Comparison of ENCODE assay signal across 8 cellular contexts in genomic region chr3:197031315-197032285, GRCh38. TPM values are rescaled to one million over a fixed set of nuclear protein-coding genes. Genes with fewer than 3 reads are reported as not detected.
DNase-seq lines count a peak whose midpoint lies in the region; ATAC-seq and TF ChIP-seq lines count a peak whose summit lies in the region.

No MANE protein-coding gene starts in this region.

- H3K9me3 ChIP-seq in mucosa of descending colon, result no peaks in the 10 kb centered on the region

- no peak for TF ChIP-seq RAD21 in Ishikawa (IDR thresholded peaks at IDR 0.05; ENCODE audit: low read depth)

- TF ChIP-seq CTCF in AG09319 (IDR thresholded peaks at IDR 0.05; ENCODE audit: low read depth, low read length) (no peak), coronary artery (IDR thresholded peaks at IDR 0.05) (no peak), mucosa of descending colon (IDR thresholded peaks at IDR 0.05) (no peak)

- intact Hi-C loops in mucosa of descending colon (cut with DNase I, micrococcal nuclease), result no loop called here

- TF ChIP-seq EP300 in Ishikawa (IDR thresholded peaks at IDR 0.05; ENCODE audit: borderline replicate concordance), result peak; percentile 47; the same call in 1 of the 2 replicates

- H3K4me1 ChIP-seq in mucosa of descending colon (ENCODE audit: low read depth), result peaks cover 12% of the 10 kb centered on the region

- H3K4me3 ChIP-seq in coronary artery (no peak overlapping the region), mucosa of descending colon (no peak overlapping the region)

- H3K36me3 ChIP-seq in mucosa of descending colon (ENCODE audit: low read depth), result no peaks in the 10 kb centered on the region

- peak overlapping the region in 1 of 2 donors; percentile 71 for H3K27ac ChIP-seq in coronary artery

- ATAC-seq in mucosa of descending colon (peak; percentile 82), GM21576 (IDR thresholded peaks at IDR 0.05; ENCODE audit: unreplicated experiment) (no peak)

- DNase-seq in AG09319 (ENCODE audit: extremely low read depth, low read depth) (peak; percentile 95), coronary artery (ENCODE audit: low spot score) (peak; percentile 90), mucosa of descending colon (peak in 1 of 3 donors; percentile 77), NCI-H524 (lab: John Stamatoyannopoulos, UW) (no peak), NOMO-1 treated with dmso at 0.1 percent for 144 hours (lab: John Stamatoyannopoulos, UW; ENCODE audit: unreplicated experiment) (no peak), amniotic stem cell (lab: John Stamatoyannopoulos, UW) (no peak)

TF ChIP-seq in Ishikawa, 13 proteins besides CTCF, POLR2A, EP300 and RAD21:
- TF ChIP-seq MAX (IDR thresholded peaks at IDR 0.05) (peak; percentile 86), EGR1 (IDR thresholded peaks at IDR 0.05) (no peak), REST (IDR thresholded peaks at IDR 0.05; ENCODE audit: low read depth) (no peak), USF1 (IDR thresholded peaks at IDR 0.05) (peak; percentile 78), ZBTB7A (IDR thresholded peaks at IDR 0.05; ENCODE audit: low read depth) (no peak), TEAD4 (IDR thresholded peaks at IDR 0.05) (no peak), YY1 (IDR thresholded peaks at IDR 0.05; ENCODE audit: low read depth) (no peak; the same call in 1 of the 2 replicates), TCF12 (IDR thresholded peaks at IDR 0.05; ENCODE audit: low read depth) (peak; percentile 38; the same call in 1 of the 2 replicates), FOXM1 (IDR thresholded peaks at IDR 0.05; ENCODE audit: borderline replicate concordance, low read depth) (no peak), CEBPB (IDR thresholded peaks at IDR 0.05) (peak; percentile 50; the same call in 1 of the 2 replicates), NFIC (IDR thresholded peaks at IDR 0.05) (peak; percentile 84)

RNA-seq across cellular contexts. Expression of gene MELTF, which starts 2.0 kb away (rescaled TPM):
- 10 to 100 TPM in 2 of 3 donors, 1 to 10 TPM in 1; 8.4 to 17.3 (median 10.7) TPM for total RNA-seq in mucosa of descending colon

Comparison
In these comparisons a context has a peak if more than half of its experiments do, and no peak if none do; other contexts are left out.
1. DNase-seq: peak in AG09319 (single experiment) and coronary artery (single experiment); none in NCI-H524 (0 of 2), NOMO-1 treated with dmso at 0.1 percent for 144 hours (single experiment) and amniotic stem cell (single experiment).